Comparison of ENCODE assay signal across 8 cellular contexts in the genomic region with DNA sequence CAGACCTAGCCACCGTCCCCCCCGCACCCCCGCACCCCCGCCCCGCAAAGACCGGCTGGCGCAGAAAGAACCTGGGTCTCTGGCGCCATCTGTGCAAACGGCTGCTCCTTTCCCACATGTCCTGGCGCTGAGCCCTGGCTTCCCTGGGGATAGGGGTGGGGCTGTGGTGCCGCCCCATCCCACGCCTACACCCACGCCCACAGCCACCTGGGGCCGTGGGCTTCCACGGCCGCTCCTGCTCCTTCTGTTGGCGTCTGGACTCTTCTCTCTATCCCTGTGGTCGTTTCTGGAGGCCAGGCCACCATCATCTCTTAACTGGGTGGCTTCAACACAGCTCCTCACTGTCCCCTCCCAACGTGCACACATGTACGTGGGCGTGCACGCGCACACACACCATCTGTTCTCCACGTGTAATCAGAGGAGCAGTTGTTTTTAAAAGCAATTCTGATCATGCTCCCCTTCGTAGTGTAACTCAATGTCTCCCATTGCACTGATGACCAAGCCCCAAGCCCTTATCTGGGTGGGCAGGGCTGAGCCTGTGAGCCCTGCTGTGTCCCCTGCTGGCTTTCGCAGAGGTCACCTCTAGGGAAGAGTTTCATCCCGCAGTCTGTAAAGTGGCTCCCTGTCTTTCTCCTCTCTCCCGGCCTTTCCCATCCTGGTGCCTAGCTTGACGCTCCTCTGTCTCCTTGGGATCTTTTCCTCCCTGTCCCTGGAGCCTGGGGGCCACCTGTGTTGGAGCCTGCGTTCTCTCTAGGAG. TPM values are rescaled to one million over a fixed set of nuclear protein-coding genes. Genes with fewer than 3 reads are reported as not detected.
DNase-seq lines count a peak whose midpoint lies in the region; ATAC-seq and TF ChIP-seq lines count a peak whose summit lies in the region.

No MANE protein-coding gene starts in this region.

- peaks cover 24 to 37% (median 26%) of the 10 kb centered on the region in 4 donors for H3K4me1 Mint-ChIP-seq in CD4-positive, alpha-beta memory T cell
- peaks cover 33% of the 10 kb centered on the region for H3K4me1 Mint-ChIP-seq in activated naive CD8-positive, alpha-beta T cell (ENCODE audit: low read depth)

- peaks cover 36% of the 10 kb centered on the region for H3K4me1 ChIP-seq in CD4-positive, alpha-beta memory T cell (ENCODE audit: insufficient read depth, low read length)
- H3K4me1 ChIP-seq in right lobe of liver: peaks cover 0 to 3% (median 0%) of the 10 kb centered on the region in 4 donors

- peaks cover 0 to 1% (median 0%) of the 10 kb centered on the region in 8 donors for H3K9me3 Mint-ChIP-seq in CD4-positive, alpha-beta memory T cell
- H3K9me3 Mint-ChIP-seq in activated naive CD8-positive, alpha-beta T cell (ENCODE audit: low read depth): no peaks in the 10 kb centered on the region

- 20% methylated on average over 19 of the region's 30 CpGs for WGBS in right lobe of liver (ENCODE audit: insufficient coverage, low coverage, low lambda C conversion rate, missing lambda C conversion rate)

- ATAC-seq in right lobe of liver: peak; percentile 62 to 81 (median 66)
- ATAC-seq in GM19023 (IDR thresholded peaks at IDR 0.05; ENCODE audit: unreplicated experiment): no peak

- POLR2A ChIA-PET in CD4-positive, alpha-beta memory T cell (lab: Charles Lee; ENCODE audit: partially characterized antibody): interaction anchor here (1.2 to 5.9 kb wide), 5 partner anchors 11 to 89 kb away, joined by 3 to 75 read pairs (median 30); partner anchors contain the start of gene PPP1R16B

- H3K4me3 ChIP-seq in CD4-positive, alpha-beta memory T cell (ENCODE audit: low read length in 2 of 2): no peak overlapping the region
- no peak overlapping the region for H3K4me3 ChIP-seq in right lobe of liver

- H3K27me3 ChIP-seq in CD4-positive, alpha-beta memory T cell (ENCODE audit: insufficient read depth, low read length): no peaks in the 10 kb centered on the region
- H3K27me3 ChIP-seq in right lobe of liver: no peaks in the 10 kb centered on the region

- intact Hi-C loops in CD4-positive, alpha-beta memory T cell (cut with micrococcal nuclease): loop anchor here (1.0 kb wide), 1 partner anchor 168 kb away; no protein-coding TSS in a partner anchor
- intact Hi-C loops in right lobe of liver (cut with DNase I): loop anchor here in 1 of 2 donors (10.0 kb wide), 1 partner anchor 239 kb away; no protein-coding TSS in a partner anchor

- CTCF ChIA-PET in CD4-positive, alpha-beta memory T cell (lab: Charles Lee; ENCODE audit: partially characterized antibody): interaction anchor here (0.7 to 6.5 kb wide), 21 partner anchors 12 to 246 kb away, joined by 3 to 159 read pairs (median 5); partner anchors contain the start of genes DHX35 and PPP1R16B

- peak overlapping the region in 5 of 8 donors; percentile 4 to 70 (median 53) for H3K4me3 Mint-ChIP-seq in CD4-positive, alpha-beta memory T cell
- H3K4me3 Mint-ChIP-seq in activated naive CD8-positive, alpha-beta T cell: peak overlapping the region; percentile 38

- peak overlapping the region; percentile 67 to 96 (median 94) for H3K27ac Mint-ChIP-seq in CD4-positive, alpha-beta memory T cell
- H3K27ac Mint-ChIP-seq in activated naive CD8-positive, alpha-beta T cell: peak overlapping the region; percentile 66

- no peak overlapping the region for H3K27ac ChIP-seq in CD4-positive, alpha-beta memory T cell (ENCODE audit: low read depth, low read length)
- no peak overlapping the region for H3K27ac ChIP-seq in right lobe of liver

- TF ChIP-seq CTCF in right lobe of liver (IDR thresholded peaks at IDR 0.05): no peak

- peaks cover 35% of the 10 kb centered on the region for H3K36me3 ChIP-seq in CD4-positive, alpha-beta memory T cell (ENCODE audit: insufficient read depth, low read length)
- no peaks in the 10 kb centered on the region for H3K36me3 ChIP-seq in right lobe of liver

- TF ChIP-seq POLR2A in right lobe of liver (IDR thresholded peaks at IDR 0.05): no peak

- H3K27me3 Mint-ChIP-seq in CD4-positive, alpha-beta memory T cell: no peaks in the 10 kb centered on the region
- H3K27me3 Mint-ChIP-seq in activated naive CD8-positive, alpha-beta T cell: no peaks in the 10 kb centered on the region

- no peaks in the 10 kb centered on the region for H3K9me3 ChIP-seq in CD4-positive, alpha-beta memory T cell (ENCODE audit: control insufficient read depth in 1 of 2, low read length in 2 of 2)
- H3K9me3 ChIP-seq in right lobe of liver: no peaks in the 10 kb centered on the region

- no peak for DNase-seq in CD4-positive, alpha-beta memory T cell
- DNase-seq in HPDE6-E6E7 (ENCODE audit: extremely low spot score) (peak; percentile 58), right lobe of liver (no peak), medulla oblongata (ENCODE audit: extremely low spot score) (no peak), H4 (ENCODE audit: low spot score) (no peak)
- no peak for DNase-seq in NK-92 treated with Interleukin-12 subunit alpha and Interleukin-12 subunit beta, amount 100 ng/mL, for 24 hours (lab: John Stamatoyannopoulos, UW)

- peaks cover 17 to 53% of the 10 kb centered on the region in 2 donors for H3K36me3 Mint-ChIP-seq in CD4-positive, alpha-beta memory T cell
- H3K36me3 Mint-ChIP-seq in activated naive CD8-positive, alpha-beta T cell: peaks cover 6% of the 10 kb centered on the region

RNA-seq across cellular contexts. Expression of gene FAM83D, which starts 31.9 kb away (rescaled TPM):
- 1 to 10 TPM; 1.4 to 1.5 TPM for total RNA-seq in CD4-positive, alpha-beta memory T cell
- polyA plus RNA-seq in CD4-positive, alpha-beta memory T cell: 1 to 10 TPM in 1 of 2 donors, under 1 TPM in 1; 0.93 to 1.2 TPM
- total RNA-seq in right lobe of liver: 1 to 10 TPM in 4 of 6 experiments, under 1 TPM in 2; 0.83 to 3.3 (median 1.7) TPM
- 66.2 and 67.5 TPM in 2 replicates for total RNA-seq in H4 (2014; rRNA removed; shearing (Covaris generic))

Comparison
In these comparisons a context has a peak if more than half of its experiments do, and no peak if none do; other contexts are left out.
1. RNA of gene FAM83D, which starts 31.9 kb away (total RNA-seq): 66.2 to 67.5 TPM in H4; 0.83 to 3.3 TPM in right lobe of liver and 1.4 to 1.5 TPM in CD4-positive, alpha-beta memory T cell; every median in the first group is over 10 times any median in the second.